In genomic region chr18:61581578-61582204, GRCh38 we compare ENCODE assay signal across 8 cellular contexts.
DNase-seq lines count a peak whose midpoint lies in the region; ATAC-seq and TF ChIP-seq lines count a peak whose summit lies in the region.

No MANE protein-coding gene starts in this region.

- intact Hi-C loops in activated CD4-positive, alpha-beta T cell treated with anti-CD3 and anti-CD28 coated beads, Interleukin-2, amount 10 ng/mL, durations not matched to agents 24 days and 14 days (cut with micrococcal nuclease), result loop anchor here (1.0 to 5.0 kb wide), 2 partner anchors 311 to 550 kb away; partner anchors contain the start of gene RNF152

- H3K4me1 Mint-ChIP-seq in activated CD4-positive, alpha-beta T cell treated with anti-CD3 and anti-CD28 coated beads, Interleukin-2, amount 10 ng/mL, durations not matched to agents 24 days and 14 days, result peaks cover 2% of the 10 kb centered on the region

- H3K27ac ChIP-seq in 22Rv1 (no peak overlapping the region), coronary artery (peak overlapping the region; percentile 67 to 82)

- no peaks in the 10 kb centered on the region for H3K9me3 Mint-ChIP-seq in activated CD4-positive, alpha-beta T cell treated with anti-CD3 and anti-CD28 coated beads, Interleukin-2, amount 10 ng/mL, durations not matched to agents 24 days and 14 days

- DNase-seq in NCI-H2196 treated with DMSO at 0.1 percent for 48 hours (lab: John Stamatoyannopoulos, UW; ENCODE audit: unreplicated experiment) (peak; percentile 26), coronary artery (ENCODE audit: low spot score) (peak; percentile 91), left lobe of liver (ENCODE audit: low spot score) (peak; percentile 80)
- DNase-seq in activated CD4-positive, alpha-beta T cell treated with anti-CD3 and anti-CD28 coated beads, Interleukin-2, amount 10 ng/mL, durations not matched to agents 24 days and 14 days, result peak; percentile 88
- DNase-seq in stimulated activated CD4-positive, alpha-beta T cell treated with anti-CD3 and anti-CD28 coated beads, Interleukin-2, amount 100 ng/mL, for 4 hours (ENCODE audit: low read depth), result peak; percentile 33

- no peak overlapping the region for H3K4me3 Mint-ChIP-seq in activated CD4-positive, alpha-beta T cell treated with anti-CD3 and anti-CD28 coated beads, Interleukin-2, amount 10 ng/mL, durations not matched to agents 24 days and 14 days

- TF ChIP-seq POLR2A in GM18505 (IDR thresholded peaks at IDR 0.05; ENCODE audit: borderline replicate concordance, extremely low read depth, insufficient read depth, insufficient read length), result no peak

- H3K4me3 ChIP-seq in coronary artery, result peak overlapping the region; percentile 67

- peaks cover 14% of the 10 kb centered on the region for H3K27me3 Mint-ChIP-seq in activated CD4-positive, alpha-beta T cell treated with anti-CD3 and anti-CD28 coated beads, Interleukin-2, amount 10 ng/mL, durations not matched to agents 24 days and 14 days

- H3K36me3 Mint-ChIP-seq in activated CD4-positive, alpha-beta T cell treated with anti-CD3 and anti-CD28 coated beads, Interleukin-2, amount 10 ng/mL, durations not matched to agents 24 days and 14 days (ENCODE audit: low read depth), result no peaks in the 10 kb centered on the region

- ATAC-seq in GM18505 (IDR thresholded peaks at IDR 0.05; ENCODE audit: unreplicated experiment) (peak; percentile 96), HG02970 (IDR thresholded peaks at IDR 0.05; ENCODE audit: low FRiP score, unreplicated experiment) (peak; percentile 95), left lobe of liver (peak; percentile 100)

- TF ChIP-seq CTCF in 22Rv1 (IDR thresholded peaks at IDR 0.05), result peak; percentile 98
- TF ChIP-seq CTCF in coronary artery (IDR thresholded peaks at IDR 0.05), result peak; percentile 98

- H3K27ac Mint-ChIP-seq in activated CD4-positive, alpha-beta T cell treated with anti-CD3 and anti-CD28 coated beads, Interleukin-2, amount 10 ng/mL, durations not matched to agents 24 days and 14 days, result no peak overlapping the region

Comparison
In these comparisons a context has a peak if more than half of its experiments do, and no peak if none do; other contexts are left out.
1. DNase-seq: peak in every context shown above with its lines; median percentile 91 in coronary artery; 88 in activated CD4-positive, alpha-beta T cell treated with anti-CD3 and anti-CD28 coated beads, Interleukin-2, amount 10 ng/mL, durations not matched to agents 24 days and 14 days; 80 in left lobe of liver; 33 in stimulated activated CD4-positive, alpha-beta T cell treated with anti-CD3 and anti-CD28 coated beads, Interleukin-2, amount 100 ng/mL, for 4 hours; 26 in NCI-H2196 treated with DMSO at 0.1 percent for 48 hours.